Comparison of ENCODE assay signal across 8 cellular contexts in the genomic region with DNA sequence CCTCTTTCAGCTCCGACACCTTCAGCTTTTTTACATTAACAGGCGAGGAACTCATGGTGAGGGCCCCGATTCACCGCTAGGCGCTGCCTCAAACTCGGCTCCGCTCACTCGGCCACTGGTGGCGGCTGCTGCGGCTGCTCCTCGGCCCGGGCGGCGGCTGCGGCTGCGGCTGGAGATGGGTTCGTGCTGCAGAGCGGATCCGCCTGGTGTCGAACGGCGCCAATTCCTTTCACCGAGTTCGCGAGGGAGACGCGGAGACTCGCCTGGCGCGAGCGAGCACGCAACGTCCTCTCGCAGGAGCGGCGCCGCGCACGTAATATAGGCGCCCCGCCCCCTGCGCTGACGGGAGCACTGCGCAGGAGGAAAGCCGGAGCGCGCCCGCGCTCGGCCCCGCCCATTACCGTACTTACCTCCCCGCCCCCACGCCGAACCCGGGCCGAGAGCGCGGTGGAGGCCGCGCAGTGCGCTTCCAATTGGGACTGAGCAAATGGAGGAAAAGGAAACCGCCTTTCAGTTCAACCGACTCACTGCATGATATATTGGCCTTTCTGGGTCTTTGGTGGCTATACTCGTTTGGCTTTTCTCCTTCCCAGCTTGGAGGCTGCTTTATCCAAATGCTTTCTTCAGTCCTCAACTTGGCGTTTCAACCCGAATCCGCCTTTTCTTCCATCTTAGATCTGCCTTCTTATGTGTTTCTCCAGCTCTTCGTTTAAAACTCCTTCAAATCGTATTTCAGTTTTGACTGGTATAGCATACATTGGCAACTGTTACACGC. TPM values are rescaled to one million over a fixed set of nuclear protein-coding genes. Genes with fewer than 3 reads are reported as not detected.
A peak's percentile ranks its signal among the peaks of the same experiment; 100 is the strongest.
DNase-seq lines count a peak whose midpoint lies in the region; TF ChIP-seq lines count a peak whose summit lies in the region.

TSS of gene HNRNPU (minus strand) at position 291 of the 775 bp plus-strand sequence. CDS start at position 55, 236 bp downstream.

- in situ Hi-C loops in HAP-1 (cut with MboI; ENCODE audit: low sequenced_read_pairs) = loop anchor here (5.0 to 25.0 kb wide), 2 partner anchors 108 to 173 kb away; no protein-coding TSS in a partner anchor

- H3K79me2 ChIP-seq in MM.1S (ENCODE audit: low read length) (peaks cover 49% of the 10 kb centered on the region), neural cell (replicated peaks; ENCODE audit: insufficient read depth, low read length) (peaks cover 42% of the 10 kb centered on the region)

- H2AFZ ChIP-seq in MM.1S (ENCODE audit: low read length) = peak within 1 kb of the TSS; percentile 92
- H2AFZ ChIP-seq in neural cell (ENCODE audit: low read depth, low read length) = peak within 1 kb of the TSS; percentile 70

- H3K9me3 ChIP-seq in HAP-1 = no peaks in the 10 kb centered on the region
- no peaks in the 10 kb centered on the region for H3K9me3 ChIP-seq in MM.1S (replicated peaks; ENCODE audit: insufficient read depth, low read length)
- no peaks in the 10 kb centered on the region for H3K9me3 ChIP-seq in neural cell (ENCODE audit: low read length)
- no peaks in the 10 kb centered on the region for H3K9me3 ChIP-seq in stomach

- TF ChIP-seq RAD21 in neural cell (conservative IDR thresholded peaks at IDR 0.05) = peak; percentile 42

- H3K36me3 ChIP-seq in HAP-1 (replicated peaks) (peaks cover 43% of the 10 kb centered on the region), MM.1S (replicated peaks; ENCODE audit: insufficient read depth, low read length) (peaks cover 19% of the 10 kb centered on the region; the same call in 1 of the 2 replicates), neural cell (ENCODE audit: insufficient read depth, low read length) (no peaks in the 10 kb centered on the region), stomach (peaks cover 10 to 21% (median 15%) of the 10 kb centered on the region in 4 donors)

- H3K9me2 ChIP-seq in MM.1S (replicated peaks; ENCODE audit: insufficient read depth, low read length) (no peaks in the 10 kb centered on the region), neural cell (ENCODE audit: insufficient read depth, low read length) (no peaks in the 10 kb centered on the region)

- peak within 1 kb of the TSS; percentile 98 for H3K27ac ChIP-seq in MM.1S (ENCODE audit: low read length)
- H3K27ac ChIP-seq in neural cell (ENCODE audit: low read length) = peak within 1 kb of the TSS; percentile 100
- H3K27ac ChIP-seq in stomach = peak within 1 kb of the TSS; percentile 99 to 100 (median 99)

- peaks cover 22% of the 10 kb centered on the region for H3K4me1 ChIP-seq in HAP-1
- 0 out of 2 replicates have a peak, but pooled peaks cover 9% of the 10 kb centered on the region for H3K4me1 ChIP-seq in MM.1S (ENCODE audit: low read length)
- peaks cover 21 to 42% (median 34%) of the 10 kb centered on the region in 4 donors for H3K4me1 ChIP-seq in stomach

- TF ChIP-seq POLR2A in stomach (IDR thresholded peaks at IDR 0.05) = peak in 2 of 4 donors; percentile 93 to 95

- H3K4me2 ChIP-seq in MM.1S (ENCODE audit: low read depth, low read length) = peak within 1 kb of the TSS; percentile 71
- H3K4me2 ChIP-seq in neural cell (ENCODE audit: low read length) = peak within 1 kb of the TSS; percentile 97

- TF ChIP-seq CTCF in MM.1S (IDR thresholded peaks at IDR 0.05; ENCODE audit: low read length) = peak; percentile 43
- peak; percentile 59 for TF ChIP-seq CTCF in neural cell (IDR thresholded peaks at IDR 0.05; ENCODE audit: poor library complexity, severe bottlenecking)
- peak in 3 of 7 experiments; percentile 13 to 42 (median 35) for TF ChIP-seq CTCF in stomach (IDR thresholded peaks at IDR 0.05)

- H4K20me1 ChIP-seq in MM.1S (ENCODE audit: insufficient read depth, low read length) = peaks cover 34% of the 10 kb centered on the region
- H4K20me1 ChIP-seq in neural cell (ENCODE audit: insufficient read depth) = peaks cover 29% of the 10 kb centered on the region

- peak within 1 kb of the TSS; percentile 95 for H3K4me3 ChIP-seq in HAP-1
- peak within 1 kb of the TSS; percentile 98 for H3K4me3 ChIP-seq in MM.1S (ENCODE audit: low read length)
- H3K4me3 ChIP-seq in neural cell (ENCODE audit: low read length) = peak within 1 kb of the TSS; percentile 97
- H3K4me3 ChIP-seq in stomach = peak within 1 kb of the TSS; percentile 72 to 98 (median 80)

- intact Hi-C loops in stomach (cut with DNase I; ENCODE audit: low total_unique reads) = no loop called here

- WGBS in stomach, 5 donors = 0 to 1% (median 1%) methylated on average over 65 to 71 of the region's 71 CpGs

- TF ChIP-seq EP300 in neural cell (conservative IDR thresholded peaks at IDR 0.05; ENCODE audit: poor library complexity, severe bottlenecking) (peak; percentile 71), stomach (IDR thresholded peaks at IDR 0.05) (peak; percentile 64)

- DNase-seq in GDM1 (lab: John Stamatoyannopoulos, UW) (peak; percentile 97), HAP-1 (ENCODE audit: low spot score in 2 of 2) (peak; percentile 91 to 96), MM.1S (peak; percentile 99), SIG-M5 (lab: John Stamatoyannopoulos, UW) (peak; percentile 80), activated gamma-delta T cell (lab: John Stamatoyannopoulos, UW) (peak; percentile 93), fibroblast of the conjunctiva (ENCODE audit: low read depth) (peak; percentile 94), stomach (peak; percentile 99)

- peaks cover 23% of the 10 kb centered on the region for H3F3A ChIP-seq in MM.1S (ENCODE audit: insufficient read depth, low read length)
- H3F3A ChIP-seq in neural cell (ENCODE audit: insufficient read depth, low read length, poor library complexity, severe bottlenecking) = peaks cover 10% of the 10 kb centered on the region

- H3K9ac ChIP-seq in MM.1S (ENCODE audit: low read length) (peak within 1 kb of the TSS; percentile 100), neural cell (ENCODE audit: low read length) (peak within 1 kb of the TSS; percentile 100)

- H3K27me3 ChIP-seq in HAP-1 (ENCODE audit: low read depth) (no peaks in the 10 kb centered on the region), MM.1S (replicated peaks; ENCODE audit: insufficient read depth, low read length) (no peaks in the 10 kb centered on the region), neural cell (ENCODE audit: insufficient read depth, low read depth, low read length) (no peaks in the 10 kb centered on the region), stomach (no peaks in the 10 kb centered on the region)

TF ChIP-seq in neural cell, 6 proteins besides CTCF, POLR2A, EP300 and RAD21:
- TF ChIP-seq EZH2 (IDR thresholded peaks at IDR 0.05; ENCODE audit: borderline replicate concordance, insufficient read depth, low read length, poor library complexity, severe bottlenecking) (no peak), MXI1 (conservative IDR thresholded peaks at IDR 0.05; ENCODE audit: poor library complexity, severe bottlenecking) (peak; percentile 66), POLR2AphosphoS5 (IDR thresholded peaks at IDR 0.05) (peak; percentile 99), TAF1 (IDR thresholded peaks at IDR 0.05; ENCODE audit: low read depth) (peak; percentile 98), SMC3 (conservative IDR thresholded peaks at IDR 0.05; ENCODE audit: poor library complexity) (peak; percentile 46)
- TF ChIP-seq, protein P1, sequence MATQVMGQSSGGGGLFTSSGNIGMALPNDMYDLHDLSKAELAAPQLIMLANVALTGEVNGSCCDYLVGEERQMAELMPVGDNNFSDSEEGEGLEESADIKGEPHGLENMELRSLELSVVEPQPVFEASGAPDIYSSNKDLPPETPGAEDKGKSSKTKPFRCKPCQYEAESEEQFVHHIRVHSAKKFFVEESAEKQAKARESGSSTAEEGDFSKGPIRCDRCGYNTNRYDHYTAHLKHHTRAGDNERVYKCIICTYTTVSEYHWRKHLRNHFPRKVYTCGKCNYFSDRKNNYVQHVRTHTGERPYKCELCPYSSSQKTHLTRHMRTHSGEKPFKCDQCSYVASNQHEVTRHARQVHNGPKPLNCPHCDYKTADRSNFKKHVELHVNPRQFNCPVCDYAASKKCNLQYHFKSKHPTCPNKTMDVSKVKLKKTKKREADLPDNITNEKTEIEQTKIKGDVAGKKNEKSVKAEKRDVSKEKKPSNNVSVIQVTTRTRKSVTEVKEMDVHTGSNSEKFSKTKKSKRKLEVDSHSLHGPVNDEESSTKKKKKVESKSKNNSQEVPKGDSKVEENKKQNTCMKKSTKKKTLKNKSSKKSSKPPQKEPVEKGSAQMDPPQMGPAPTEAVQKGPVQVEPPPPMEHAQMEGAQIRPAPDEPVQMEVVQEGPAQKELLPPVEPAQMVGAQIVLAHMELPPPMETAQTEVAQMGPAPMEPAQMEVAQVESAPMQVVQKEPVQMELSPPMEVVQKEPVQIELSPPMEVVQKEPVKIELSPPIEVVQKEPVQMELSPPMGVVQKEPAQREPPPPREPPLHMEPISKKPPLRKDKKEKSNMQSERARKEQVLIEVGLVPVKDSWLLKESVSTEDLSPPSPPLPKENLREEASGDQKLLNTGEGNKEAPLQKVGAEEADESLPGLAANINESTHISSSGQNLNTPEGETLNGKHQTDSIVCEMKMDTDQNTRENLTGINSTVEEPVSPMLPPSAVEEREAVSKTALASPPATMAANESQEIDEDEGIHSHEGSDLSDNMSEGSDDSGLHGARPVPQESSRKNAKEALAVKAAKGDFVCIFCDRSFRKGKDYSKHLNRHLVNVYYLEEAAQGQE (IDR thresholded peaks at IDR 0.05; ENCODE audit: borderline replicate concordance) = peak; percentile 93

RNA-seq across cellular contexts. Expression of gene HNRNPU, which starts in this region (rescaled TPM):
- polyA plus RNA-seq in neural cell (303 and 346 TPM in 2 replicates), stomach (100 to 1,000 TPM in 1 of 3 donors, 10 to 100 TPM in 2; 76.3 to 132 (median 94.9) TPM)
- polyA minus RNA-seq in neural cell = 555 and 641 TPM in 2 replicates
- total RNA-seq in stomach = 100 to 1,000 TPM; 308 to 533 (median 327) TPM

Comparison
In these comparisons a context has a peak if more than half of its experiments do, and no peak if none do; other contexts are left out.
1. Peak in every context shown above with its lines: DNase-seq, H3K4me3 ChIP-seq and H3K27ac ChIP-seq.